In the genomic region with DNA sequence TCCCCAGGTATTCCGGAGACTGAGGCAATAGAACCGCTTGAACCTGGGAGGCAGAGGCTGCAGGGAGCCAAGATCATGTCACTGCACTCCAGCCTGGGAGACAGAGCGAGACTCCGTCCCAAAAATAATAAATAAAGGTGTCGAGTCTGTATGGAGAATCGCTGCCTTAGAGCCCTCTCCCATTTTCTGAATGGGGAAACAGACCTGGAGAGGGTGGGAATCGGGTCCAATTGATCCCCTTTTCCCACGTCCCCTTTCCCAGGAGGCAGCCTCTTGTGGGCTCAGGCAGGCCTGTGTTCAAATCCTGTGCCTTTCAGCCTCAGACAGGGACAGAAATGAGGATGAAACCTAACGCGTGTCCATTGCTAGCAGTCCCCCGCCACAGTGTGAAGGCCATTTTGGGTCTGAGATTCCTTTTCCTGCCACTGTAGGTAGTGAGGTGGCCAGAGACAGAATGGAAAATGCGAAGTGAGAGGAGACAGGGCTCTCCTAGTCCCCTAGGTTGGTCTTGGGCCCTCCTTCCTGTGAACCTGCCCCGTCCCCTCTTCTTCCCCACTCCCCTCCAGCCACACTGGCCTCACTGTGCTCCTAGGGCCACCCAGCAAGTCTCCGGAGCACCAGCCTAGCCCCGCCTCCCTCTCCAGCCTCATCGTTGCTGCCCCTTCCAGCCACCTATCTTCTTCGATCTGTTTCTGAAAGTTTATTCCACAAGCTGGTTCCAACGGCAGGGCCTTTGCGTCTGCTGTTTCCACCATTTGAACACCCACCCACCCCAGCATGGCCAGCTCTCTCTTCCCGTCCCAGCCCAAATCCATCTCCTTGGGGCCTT, we compare ENCODE assay signal across 15 cellular contexts. TPM values are rescaled to one million over a fixed set of nuclear protein-coding genes. Genes with fewer than 3 reads are reported as not detected.
DNase-seq lines count a peak whose midpoint lies in the region; ATAC-seq lines count a peak whose summit lies in the region.
"Had no signal": no experiment of that assay in that cellular context is flagged by ENCODE, and none has a peak within 500 bp of the region (broad histone marks: within the 10 kb centered on the region; RNA-seq: fewer than 3 reads in every experiment).

No MANE protein-coding gene starts in this region.

- peak overlapping the region; percentile 30 for H3K27ac ChIP-seq in substantia nigra (ENCODE audit: low read depth, low read length, poor library complexity, severe bottlenecking)

- H3K4me1 Mint-ChIP-seq in activated naive CD4-positive, alpha-beta T cell treated with anti-CD3 and anti-CD28 coated beads for 36 hours (ENCODE audit: low read depth): peaks cover 28% of the 10 kb centered on the region
- peaks cover 26% of the 10 kb centered on the region for H3K4me1 Mint-ChIP-seq in activated T-helper 1 cell treated with anti-CD3 and anti-CD28 coated beads, Interleukin-12 subunit alpha, Interleukin-12 subunit beta, Interleukin-2, Interleukin-4 antibody, amounts not matched to agents 30 ng/mL and 10 ng/mL and 1 ng/mL, durations not matched to agents 14 hours and 24 hours and 36 hours (ENCODE audit: low read depth)
- peaks cover 30 to 35% of the 10 kb centered on the region in 2 donors for H3K4me1 Mint-ChIP-seq in immature natural killer cell
- H3K4me1 Mint-ChIP-seq in stimulated activated naive CD8-positive, alpha-beta T cell treated with anti-CD3 and anti-CD28 coated beads, Interleukin-15, amount 100 ng/mL, for 72 hours: peaks cover 44% of the 10 kb centered on the region

- no peaks in the 10 kb centered on the region for H3K27me3 Mint-ChIP-seq in activated naive CD4-positive, alpha-beta T cell treated with anti-CD3 and anti-CD28 coated beads for 36 hours (ENCODE audit: low read depth)
- no peaks in the 10 kb centered on the region for H3K27me3 Mint-ChIP-seq in activated T-helper 1 cell treated with anti-CD3 and anti-CD28 coated beads, Interleukin-12 subunit alpha, Interleukin-12 subunit beta, Interleukin-2, Interleukin-4 antibody, amounts not matched to agents 30 ng/mL and 10 ng/mL and 1 ng/mL, durations not matched to agents 14 hours and 24 hours and 36 hours (ENCODE audit: insufficient read depth)
- H3K27me3 Mint-ChIP-seq in immature natural killer cell (ENCODE audit: low read depth in 3 of 3): peaks cover 13 to 24% (median 18%) of the 10 kb centered on the region in 3 donors
- H3K27me3 Mint-ChIP-seq in stimulated activated naive CD8-positive, alpha-beta T cell treated with anti-CD3 and anti-CD28 coated beads, Interleukin-15, amount 100 ng/mL, for 72 hours: no peaks in the 10 kb centered on the region

- CTCF ChIA-PET in activated naive CD4-positive, alpha-beta T cell treated with anti-CD3 and anti-CD28 coated beads for 36 hours (lab: Charles Lee): no interaction called here

- ATAC-seq in GM19463 (IDR thresholded peaks at IDR 0.05; ENCODE audit: unreplicated experiment): no peak
- ATAC-seq in stimulated activated naive CD8-positive, alpha-beta T cell treated with anti-CD3 and anti-CD28 coated beads, Interleukin-15, amount 100 ng/mL, for 72 hours: no peak
- no peak for ATAC-seq in GM19328 (IDR thresholded peaks at IDR 0.05; ENCODE audit: unreplicated experiment)
- ATAC-seq: natural killer cell had no signal

- peak overlapping the region; percentile 6 for H3K27ac Mint-ChIP-seq in activated naive CD4-positive, alpha-beta T cell treated with anti-CD3 and anti-CD28 coated beads for 36 hours
- peak overlapping the region; percentile 43 for H3K27ac Mint-ChIP-seq in activated T-helper 1 cell treated with anti-CD3 and anti-CD28 coated beads, Interleukin-12 subunit alpha, Interleukin-12 subunit beta, Interleukin-2, Interleukin-4 antibody, amounts not matched to agents 30 ng/mL and 10 ng/mL and 1 ng/mL, durations not matched to agents 14 hours and 24 hours and 36 hours
- H3K27ac Mint-ChIP-seq in immature natural killer cell: peak overlapping the region; percentile 7 to 78 (median 58)
- peak overlapping the region in 1 of 2 donors; percentile 46 for H3K27ac Mint-ChIP-seq in stimulated activated naive CD8-positive, alpha-beta T cell treated with anti-CD3 and anti-CD28 coated beads, Interleukin-15, amount 100 ng/mL, for 72 hours

- intact Hi-C loops in activated naive CD4-positive, alpha-beta T cell treated with anti-CD3 and anti-CD28 coated beads for 36 hours (cut with micrococcal nuclease): no loop called here
- intact Hi-C loops in activated T-helper 1 cell treated with anti-CD3 and anti-CD28 coated beads, Interleukin-12 subunit alpha, Interleukin-12 subunit beta, Interleukin-2, Interleukin-4 antibody, amounts not matched to agents 30 ng/mL and 10 ng/mL and 1 ng/mL, durations not matched to agents 14 hours and 24 hours and 36 hours (cut with micrococcal nuclease): no loop called here

- H3K36me3 Mint-ChIP-seq in activated naive CD4-positive, alpha-beta T cell treated with anti-CD3 and anti-CD28 coated beads for 36 hours (ENCODE audit: low read depth): peaks cover 10% of the 10 kb centered on the region
- peaks cover 13% of the 10 kb centered on the region for H3K36me3 Mint-ChIP-seq in activated T-helper 1 cell treated with anti-CD3 and anti-CD28 coated beads, Interleukin-12 subunit alpha, Interleukin-12 subunit beta, Interleukin-2, Interleukin-4 antibody, amounts not matched to agents 30 ng/mL and 10 ng/mL and 1 ng/mL, durations not matched to agents 14 hours and 24 hours and 36 hours (ENCODE audit: low read depth)
- peaks cover 0 to 5% (median 0%) of the 10 kb centered on the region in 3 donors for H3K36me3 Mint-ChIP-seq in immature natural killer cell
- H3K36me3 Mint-ChIP-seq: natural killer cell had no signal

- no peak for DNase-seq in activated naive CD4-positive, alpha-beta T cell treated with anti-CD3 and anti-CD28 coated beads for 36 hours
- DNase-seq in activated naive CD4-positive, alpha-beta T cell treated with anti-CD3 and anti-CD28 coated beads, Interleukin-2, amount 50 U/mL, for 16 hours: no peak
- no peak for DNase-seq in activated T-helper 1 cell treated with anti-CD3 and anti-CD28 coated beads, Interleukin-12 subunit alpha, Interleukin-12 subunit beta, Interleukin-2, Interleukin-4 antibody, amounts not matched to agents 30 ng/mL and 10 ng/mL and 1 ng/mL, durations not matched to agents 14 hours and 24 hours and 36 hours (ENCODE audit: low spot score)
- DNase-seq in immature natural killer cell (no peak), substantia nigra (lab: John Stamatoyannopoulos, UW) (no peak)
- no peak for DNase-seq in stimulated activated naive CD8-positive, alpha-beta T cell treated with anti-CD3 and anti-CD28 coated beads, Interleukin-15, amount 100 ng/mL, for 72 hours
- DNase-seq: activated CD4-positive, alpha-beta T cell treated with anti-CD3 and anti-CD28 coated beads for 48 hours; GOT3; natural killer cell; NCI-H446 treated with DMSO at 0.1 percent for 48 hours; stimulated activated CD4-positive, alpha-beta T cell treated with anti-CD3 and anti-CD28 coated beads, Interleukin-15, amount 100 ng/mL, for 24 hours had no signal

- no peak overlapping the region for H3K4me3 Mint-ChIP-seq in activated naive CD4-positive, alpha-beta T cell treated with anti-CD3 and anti-CD28 coated beads for 36 hours
- H3K4me3 Mint-ChIP-seq in activated T-helper 1 cell treated with anti-CD3 and anti-CD28 coated beads, Interleukin-12 subunit alpha, Interleukin-12 subunit beta, Interleukin-2, Interleukin-4 antibody, amounts not matched to agents 30 ng/mL and 10 ng/mL and 1 ng/mL, durations not matched to agents 14 hours and 24 hours and 36 hours: no peak overlapping the region
- H3K4me3 Mint-ChIP-seq in immature natural killer cell: peak overlapping the region in 3 of 5 donors; percentile 9 to 41 (median 13)
- no peak overlapping the region for H3K4me3 Mint-ChIP-seq in stimulated activated naive CD8-positive, alpha-beta T cell treated with anti-CD3 and anti-CD28 coated beads, Interleukin-15, amount 100 ng/mL, for 72 hours

- H3K9me3 Mint-ChIP-seq in activated naive CD4-positive, alpha-beta T cell treated with anti-CD3 and anti-CD28 coated beads for 36 hours: no peaks in the 10 kb centered on the region
- no peaks in the 10 kb centered on the region for H3K9me3 Mint-ChIP-seq in activated T-helper 1 cell treated with anti-CD3 and anti-CD28 coated beads, Interleukin-12 subunit alpha, Interleukin-12 subunit beta, Interleukin-2, Interleukin-4 antibody, amounts not matched to agents 30 ng/mL and 10 ng/mL and 1 ng/mL, durations not matched to agents 14 hours and 24 hours and 36 hours
- H3K9me3 Mint-ChIP-seq in immature natural killer cell: no peaks in the 10 kb centered on the region
- no peaks in the 10 kb centered on the region for H3K9me3 Mint-ChIP-seq in stimulated activated naive CD8-positive, alpha-beta T cell treated with anti-CD3 and anti-CD28 coated beads, Interleukin-15, amount 100 ng/mL, for 72 hours
- H3K9me3 Mint-ChIP-seq: natural killer cell had no signal

RNA-seq across cellular contexts. Expression of gene POLDIP3, which starts 2.7 kb away (rescaled TPM):
- 10 to 100 TPM; 83.7 to 93.8 TPM for total RNA-seq in activated naive CD4-positive, alpha-beta T cell treated with anti-CD3 and anti-CD28 coated beads for 36 hours
- total RNA-seq in activated T-helper 1 cell treated with anti-CD3 and anti-CD28 coated beads, Interleukin-12 subunit alpha, Interleukin-12 subunit beta, Interleukin-2, Interleukin-4 antibody, amounts not matched to agents 30 ng/mL and 10 ng/mL and 1 ng/mL, durations not matched to agents 14 hours and 24 hours and 36 hours: 77.9 and 87.2 TPM in 2 replicates
- polyA plus RNA-seq in immature natural killer cell: 10 to 100 TPM; 54.4 to 77.2 (median 73.6) TPM

RNA-seq across cellular contexts. Expression of gene ATP5MGL, which starts 23.0 kb away (rescaled TPM):
- total RNA-seq in activated naive CD4-positive, alpha-beta T cell treated with anti-CD3 and anti-CD28 coated beads for 36 hours: under 1 TPM in 1 of 2 experiments, not detected in 1; 0.40 TPM
- total RNA-seq in activated T-helper 1 cell treated with anti-CD3 and anti-CD28 coated beads, Interleukin-12 subunit alpha, Interleukin-12 subunit beta, Interleukin-2, Interleukin-4 antibody, amounts not matched to agents 30 ng/mL and 10 ng/mL and 1 ng/mL, durations not matched to agents 14 hours and 24 hours and 36 hours: 0.49 TPM in 1 of 2 replicates, not detected in the other
- under 1 TPM in 1 of 3 donors, not detected in 2; 0.35 TPM for polyA plus RNA-seq in immature natural killer cell
- total RNA-seq: epithelial cell of proximal tubule, G401 had no signal

RNA-seq across cellular contexts. Expression of gene CYB5R3, which starts 31.8 kb away (rescaled TPM):
- 10 to 100 TPM; 61.2 to 63.9 TPM for total RNA-seq in activated naive CD4-positive, alpha-beta T cell treated with anti-CD3 and anti-CD28 coated beads for 36 hours
- total RNA-seq in activated T-helper 1 cell treated with anti-CD3 and anti-CD28 coated beads, Interleukin-12 subunit alpha, Interleukin-12 subunit beta, Interleukin-2, Interleukin-4 antibody, amounts not matched to agents 30 ng/mL and 10 ng/mL and 1 ng/mL, durations not matched to agents 14 hours and 24 hours and 36 hours: 69.8 and 75.1 TPM in 2 replicates
- 100 to 1,000 TPM in 1 of 3 donors, 10 to 100 TPM in 2; 52.2 to 117 (median 77.7) TPM for polyA plus RNA-seq in immature natural killer cell

Comparison
In these comparisons a context has a peak if more than half of its experiments do, and no peak if none do; other contexts are left out.
1. H3K4me3 Mint-ChIP-seq: peak in immature natural killer cell (3 of 5); none in activated naive CD4-positive, alpha-beta T cell treated with anti-CD3 and anti-CD28 coated beads for 36 hours (single experiment), activated T-helper 1 cell treated with anti-CD3 and anti-CD28 coated beads, Interleukin-12 subunit alpha, Interleukin-12 subunit beta, Interleukin-2, Interleukin-4 antibody, amounts not matched to agents 30 ng/mL and 10 ng/mL and 1 ng/mL, durations not matched to agents 14 hours and 24 hours and 36 hours (single experiment) and stimulated activated naive CD8-positive, alpha-beta T cell treated with anti-CD3 and anti-CD28 coated beads, Interleukin-15, amount 100 ng/mL, for 72 hours (0 of 2).